ENCODE assay signal across 1 cellular context in genomic region chr13:80342541-80343371, GRCh38.
TF ChIP-seq lines count a peak whose summit lies in the region.

No MANE protein-coding gene starts in this region.

TF ChIP-seq in K562, 482 proteins besides CTCF, POLR2A, EP300 and RAD21 (continued from another document and continues in another):
- no peak for TF ChIP-seq ZNF398 (CRISPR knock-in tag; IDR thresholded peaks at IDR 0.05)
- TF ChIP-seq CREBBP (IDR thresholded peaks at IDR 0.05; ENCODE audit: low read depth, low read length) = no peak
- no peak for TF ChIP-seq ZNF740 (CRISPR knock-in tag; IDR thresholded peaks at IDR 0.05)
- no peak for TF ChIP-seq ZNF740 (tag; IDR thresholded peaks at IDR 0.05)
- TF ChIP-seq ZBED1 (IDR thresholded peaks at IDR 0.05) = no peak
- no peak for TF ChIP-seq SIN3B (IDR thresholded peaks at IDR 0.05; ENCODE audit: low read depth)
- TF ChIP-seq JUN (IDR thresholded peaks at IDR 0.05; ENCODE audit: borderline replicate concordance, low read depth, low read length) = no peak
- TF ChIP-seq JUN (CRISPR knock-in tag; IDR thresholded peaks at IDR 0.05; ENCODE audit: borderline replicate concordance) = no peak
- TF ChIP-seq CTBP1 (IDR thresholded peaks at IDR 0.05; ENCODE audit: borderline replicate concordance) = peak; percentile 51; the same call in 1 of the 2 replicates
- no peak for TF ChIP-seq MEF2D (tag; conservative IDR thresholded peaks at IDR 0.05; ENCODE audit: low read depth)
- TF ChIP-seq ZNF224 (CRISPR knock-in tag; IDR thresholded peaks at IDR 0.05) = no peak
- TF ChIP-seq ATF7 (IDR thresholded peaks at IDR 0.05) = no peak
- no peak for TF ChIP-seq ZNF408 (CRISPR knock-in tag; IDR thresholded peaks at IDR 0.05; ENCODE audit: low read depth)
- TF ChIP-seq USF1 (CRISPR knock-in tag; IDR thresholded peaks at IDR 0.05) = no peak
- TF ChIP-seq DEAF1 (CRISPR knock-in tag; IDR thresholded peaks at IDR 0.05) = 0 out of 2 replicates have a peak, but pooled peaks have one; percentile 34
- TF ChIP-seq FOXO4 (CRISPR knock-in tag; IDR thresholded peaks at IDR 0.05) = no peak
- peak; percentile 45; the same call in 1 of the 2 replicates for TF ChIP-seq ZBTB33 (CRISPR knock-in tag; IDR thresholded peaks at IDR 0.05)
- no peak for TF ChIP-seq TCF7L2 (IDR thresholded peaks at IDR 0.05; ENCODE audit: low read depth, low read length)
- no peak for TF ChIP-seq PHB (CRISPR knock-in tag; IDR thresholded peaks at IDR 0.05)
- no peak for TF ChIP-seq ZNF644 (tag; IDR thresholded peaks at IDR 0.05; ENCODE audit: low read depth)
- no peak for TF ChIP-seq NFATC3 (IDR thresholded peaks at IDR 0.05)
- TF ChIP-seq ZBTB34 (CRISPR knock-in tag; IDR thresholded peaks at IDR 0.05) = no peak
- peak; percentile 55 to 66 for TF ChIP-seq NRF1 (conservative IDR thresholded peaks at IDR 0.05 in 1 of 2, IDR thresholded peaks at IDR 0.05 in 1 of 2)
- TF ChIP-seq RB1 (IDR thresholded peaks at IDR 0.05; ENCODE audit: low read depth) = peak; percentile 55; the same call in 1 of the 2 replicates
- peak; percentile 63 for TF ChIP-seq CTCFL (IDR thresholded peaks at IDR 0.05; ENCODE audit: borderline replicate concordance, insufficient read depth, low read depth, low read length, poor library complexity, severe bottlenecking)
- no peak for TF ChIP-seq SAFB (IDR thresholded peaks at IDR 0.05; ENCODE audit: borderline replicate concordance, low read depth, low read length)
- TF ChIP-seq ZNF77 (CRISPR knock-in tag; IDR thresholded peaks at IDR 0.05) = no peak
- TF ChIP-seq LCOR (CRISPR knock-in tag; IDR thresholded peaks at IDR 0.05) = no peak
- no peak for TF ChIP-seq GATAD2B (IDR thresholded peaks at IDR 0.05; ENCODE audit: borderline replicate concordance)
- no peak for TF ChIP-seq ZNF668 (CRISPR knock-in tag; IDR thresholded peaks at IDR 0.05)
- no peak for TF ChIP-seq AFF4 (CRISPR knock-in tag; IDR thresholded peaks at IDR 0.05)
- no peak for TF ChIP-seq CBFB (CRISPR knock-in tag; IDR thresholded peaks at IDR 0.05)
- TF ChIP-seq ZBTB5 (IDR thresholded peaks at IDR 0.05) = no peak
- no peak for TF ChIP-seq ZNF253 (CRISPR knock-in tag; conservative IDR thresholded peaks at IDR 0.05)
- no peak for TF ChIP-seq FOXJ2 (tag; IDR thresholded peaks at IDR 0.05)
- no peak for TF ChIP-seq RBM15 (IDR thresholded peaks at IDR 0.05; ENCODE audit: insufficient read depth, low read length)
- TF ChIP-seq ZNF274 (IDR thresholded peaks at IDR 0.05; ENCODE audit: borderline replicate concordance, low read depth, low read length) = no peak
- TF ChIP-seq MECOM (CRISPR knock-in tag; IDR thresholded peaks at IDR 0.05) = no peak
- TF ChIP-seq TAF1 (IDR thresholded peaks at IDR 0.05; ENCODE audit: control insufficient read depth, extremely low read depth, insufficient read depth, low read length, severe bottlenecking) = no peak
- TF ChIP-seq PATZ1 (CRISPR knock-in tag; IDR thresholded peaks at IDR 0.05; ENCODE audit: borderline replicate concordance) = no peak
- no peak for TF ChIP-seq ZNF586 (CRISPR knock-in tag; conservative IDR thresholded peaks at IDR 0.05)
- TF ChIP-seq IRF2 (CRISPR knock-in tag; IDR thresholded peaks at IDR 0.05) = no peak
- no peak for TF ChIP-seq HDAC2 (IDR thresholded peaks at IDR 0.05)
- TF ChIP-seq MAFF (IDR thresholded peaks at IDR 0.05; ENCODE audit: low read length) = no peak
- no peak for TF ChIP-seq ZNF507 (tag; conservative IDR thresholded peaks at IDR 0.05)
- no peak for TF ChIP-seq ZNF232 (CRISPR knock-in tag; IDR thresholded peaks at IDR 0.05)
